In genomic region chr11:88103337-88104206, GRCh38 we compare ENCODE assay signal across 8 cellular contexts.
DNase-seq lines count a peak whose midpoint lies in the region; ATAC-seq and TF ChIP-seq lines count a peak whose summit lies in the region.

No MANE protein-coding gene starts in this region.

- dilution Hi-C loops in mammary epithelial cell (cut with HindIII; ENCODE audit: low sequenced_read_pairs), result no loop called here

- no peaks in the 10 kb centered on the region for H3K79me2 ChIP-seq in mammary epithelial cell (ENCODE audit: insufficient read depth, low read length)

- H2AFZ ChIP-seq in mammary epithelial cell (ENCODE audit: low read depth, low read length), result no peak overlapping the region

- peak; percentile 96 for ATAC-seq in GM21367 (IDR thresholded peaks at IDR 0.05; ENCODE audit: unreplicated experiment)
- peak; percentile 88 for ATAC-seq in HG03521 (IDR thresholded peaks at IDR 0.05; ENCODE audit: unreplicated experiment)

- H3K9ac ChIP-seq in mammary epithelial cell (ENCODE audit: insufficient read depth, low read length), result no peak overlapping the region

- DNase-seq in activated naive CD4-positive, alpha-beta T cell treated with Interleukin-2 at 50 U/mL for 16 hours, result peak; percentile 4
- DNase-seq in activated naive CD4-positive, alpha-beta T cell treated with anti-CD3 and anti-CD28 coated beads, Interleukin-2, amount 50 U/mL, for 16 hours, result no peak
- peak; percentile 74 for DNase-seq in RPMI8226
- peak; percentile 47 for DNase-seq in mammary epithelial cell
- DNase-seq in myocyte (ENCODE audit: low read depth), result peak; percentile 53
- DNase-seq in dedifferentiated amniotic fluid mesenchymal stem cell (ENCODE audit: extremely low spot score), result no peak

- H3K4me1 ChIP-seq in mammary epithelial cell (ENCODE audit: insufficient read depth, low read length), result peaks cover 14% of the 10 kb centered on the region

- H3K36me3 ChIP-seq in mammary epithelial cell (ENCODE audit: insufficient read depth, low read length), result no peaks in the 10 kb centered on the region

- no peaks in the 10 kb centered on the region for H3K27me3 ChIP-seq in mammary epithelial cell (ENCODE audit: insufficient read depth, low read length)

- CTCF ChIA-PET in mammary epithelial cell (lab: Charles Lee; ENCODE audit: low non-redundant PET), result interaction anchor here (0.5 kb wide), 2 partner anchors 76 to 126 kb away, joined by 3 to 5 read pairs; no protein-coding TSS in a partner anchor

- 95% methylated on average over 8 of the region's 9 CpGs for WGBS in mammary epithelial cell (ENCODE audit: low coverage, missing lambda C conversion rate)

- no peaks in the 10 kb centered on the region for H3K9me3 ChIP-seq in mammary epithelial cell (replicated peaks; ENCODE audit: insufficient read depth, low read length)

- TF ChIP-seq CTCF in mammary epithelial cell (conservative IDR thresholded peaks at IDR 0.05 in 1 of 2, IDR thresholded peaks at IDR 0.05 in 1 of 2; ENCODE audit: extremely low read depth in 1 of 2, insufficient read depth in 1 of 2, low read depth in 1 of 2, low read length in 2 of 2), result peak; percentile 63 to 81

- H3K27ac ChIP-seq in mammary epithelial cell (ENCODE audit: insufficient read depth, low read depth, low read length), result peak overlapping the region; percentile 54

- no TSS peak for BruUV-seq in mammary epithelial cell (replicated peaks; lab: Mats Ljungman, UMichigan)

- in situ Hi-C loops in mammary epithelial cell (cut with MboI; ENCODE audit: low sequenced_read_pairs in 2 of 2), result no loop called here

- intact Hi-C loops in mammary epithelial cell (cut with micrococcal nuclease), result loop anchor here (2.0 kb wide), 4 partner anchors 71 to 577 kb away; partner anchors contain the start of gene RAB38

- H4K20me1 ChIP-seq in mammary epithelial cell (ENCODE audit: insufficient read depth, low read length), result no peaks in the 10 kb centered on the region

- H3K4me2 ChIP-seq in mammary epithelial cell (ENCODE audit: insufficient read depth, low read depth, low read length), result no peak overlapping the region

- H3K4me3 ChIP-seq in mammary epithelial cell (replicated peaks in 1 of 3; ENCODE audit: insufficient read depth in 1 of 3, low read depth in 2 of 3, low read length in 3 of 3), result no peak overlapping the region

Comparison
In these comparisons a context has a peak if more than half of its experiments do, and no peak if none do; other contexts are left out.
1. DNase-seq: peak in activated naive CD4-positive, alpha-beta T cell treated with Interleukin-2 at 50 U/mL for 16 hours (single experiment), RPMI8226 (single experiment), mammary epithelial cell (single experiment) and myocyte (single experiment); none in activated naive CD4-positive, alpha-beta T cell treated with anti-CD3 and anti-CD28 coated beads, Interleukin-2, amount 50 U/mL, for 16 hours (single experiment) and dedifferentiated amniotic fluid mesenchymal stem cell (single experiment).